1 cellular context compared by ENCODE assay signal in the genomic region with DNA sequence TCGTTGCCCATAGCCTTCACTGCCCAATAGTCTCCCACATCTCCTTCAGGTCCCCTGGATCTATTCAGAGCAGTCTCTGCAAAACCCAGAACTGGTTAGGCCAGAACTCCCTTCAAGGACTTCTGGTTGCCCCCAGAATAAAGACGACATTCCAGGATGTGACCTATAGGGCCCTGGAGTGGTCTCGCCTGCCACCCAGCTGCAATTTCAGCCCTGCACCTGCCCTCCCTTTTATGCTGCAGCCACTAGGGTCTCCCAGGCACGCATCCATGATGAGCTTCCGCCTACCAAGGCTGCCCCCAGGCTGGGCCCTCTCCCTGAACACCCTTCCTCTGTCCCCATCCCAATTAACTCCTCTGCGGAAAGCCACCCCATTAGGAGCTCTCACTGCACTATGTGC.
TF ChIP-seq lines count a peak whose summit lies in the region.

No MANE protein-coding gene starts in this region.

TF ChIP-seq in HepG2, 621 proteins besides CTCF, POLR2A, EP300 and RAD21:
- TF ChIP-seq ZNF235 (CRISPR knock-in tag; IDR thresholded peaks at IDR 0.05; ENCODE audit: borderline replicate concordance), result no peak
- no peak for TF ChIP-seq LCORL (IDR thresholded peaks at IDR 0.05)
- 0 out of 2 replicates have a peak, but pooled peaks have one; percentile 24 for TF ChIP-seq LCORL (CRISPR knock-in tag; IDR thresholded peaks at IDR 0.05)
- TF ChIP-seq SSRP1 (CRISPR knock-in tag; IDR thresholded peaks at IDR 0.05), result no peak
- peak; percentile 75 for TF ChIP-seq STAG1 (CRISPR knock-in tag; IDR thresholded peaks at IDR 0.05)
- no peak for TF ChIP-seq ZNF816 (CRISPR knock-in tag; IDR thresholded peaks at IDR 0.05; ENCODE audit: borderline replicate concordance)
- TF ChIP-seq, protein P1, sequence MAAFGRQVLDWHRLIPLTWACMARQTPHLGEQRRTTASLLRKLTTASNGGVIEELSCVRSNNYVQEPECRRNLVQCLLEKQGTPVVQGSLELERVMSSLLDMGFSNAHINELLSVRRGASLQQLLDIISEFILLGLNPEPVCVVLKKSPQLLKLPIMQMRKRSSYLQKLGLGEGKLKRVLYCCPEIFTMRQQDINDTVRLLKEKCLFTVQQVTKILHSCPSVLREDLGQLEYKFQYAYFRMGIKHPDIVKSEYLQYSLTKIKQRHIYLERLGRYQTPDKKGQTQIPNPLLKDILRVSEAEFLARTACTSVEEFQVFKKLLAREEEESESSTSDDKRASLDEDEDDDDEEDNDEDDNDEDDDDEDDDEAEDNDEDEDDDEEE (CRISPR knock-in tag; IDR thresholded peaks at IDR 0.05), result no peak
- peak; percentile 64 for TF ChIP-seq TEAD3 (CRISPR knock-in tag; optimal IDR thresholded peaks at IDR 0.05; ENCODE audit: borderline replicate concordance)
- TF ChIP-seq, protein P2, sequence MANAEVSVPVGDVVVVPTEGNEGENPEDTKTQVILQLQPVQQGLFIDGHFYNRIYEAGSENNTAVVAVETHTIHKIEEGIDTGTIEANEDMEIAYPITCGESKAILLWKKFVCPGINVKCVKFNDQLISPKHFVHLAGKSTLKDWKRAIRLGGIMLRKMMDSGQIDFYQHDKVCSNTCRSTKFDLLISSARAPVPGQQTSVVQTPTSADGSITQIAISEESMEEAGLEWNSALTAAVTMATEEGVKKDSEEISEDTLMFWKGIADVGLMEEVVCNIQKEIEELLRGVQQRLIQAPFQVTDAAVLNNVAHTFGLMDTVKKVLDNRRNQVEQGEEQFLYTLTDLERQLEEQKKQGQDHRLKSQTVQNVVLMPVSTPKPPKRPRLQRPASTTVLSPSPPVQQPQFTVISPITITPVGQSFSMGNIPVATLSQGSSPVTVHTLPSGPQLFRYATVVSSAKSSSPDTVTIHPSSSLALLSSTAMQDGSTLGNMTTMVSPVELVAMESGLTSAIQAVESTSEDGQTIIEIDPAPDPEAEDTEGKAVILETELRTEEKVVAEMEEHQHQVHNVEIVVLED (CRISPR knock-in tag; IDR thresholded peaks at IDR 0.05; ENCODE audit: borderline replicate concordance), result no peak
- TF ChIP-seq, protein P3, sequence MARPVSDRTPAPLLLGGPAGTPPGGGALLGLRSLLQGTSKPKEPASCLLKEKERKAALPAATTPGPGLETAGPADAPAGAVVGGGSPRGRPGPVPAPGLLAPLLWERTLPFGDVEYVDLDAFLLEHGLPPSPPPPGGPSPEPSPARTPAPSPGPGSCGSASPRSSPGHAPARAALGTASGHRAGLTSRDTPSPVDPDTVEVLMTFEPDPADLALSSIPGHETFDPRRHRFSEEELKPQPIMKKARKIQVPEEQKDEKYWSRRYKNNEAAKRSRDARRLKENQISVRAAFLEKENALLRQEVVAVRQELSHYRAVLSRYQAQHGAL (CRISPR knock-in tag; IDR thresholded peaks at IDR 0.05; ENCODE audit: not compliant biosample characterization), result no peak
- TF ChIP-seq KDM5B (CRISPR knock-in tag; IDR thresholded peaks at IDR 0.05; ENCODE audit: borderline replicate concordance), result peak; percentile 24; the same call in 1 of the 2 replicates
- TF ChIP-seq PHF5A (CRISPR knock-in tag; IDR thresholded peaks at IDR 0.05; ENCODE audit: low read depth, unreplicated experiment), result no peak
- TF ChIP-seq, protein P4, sequence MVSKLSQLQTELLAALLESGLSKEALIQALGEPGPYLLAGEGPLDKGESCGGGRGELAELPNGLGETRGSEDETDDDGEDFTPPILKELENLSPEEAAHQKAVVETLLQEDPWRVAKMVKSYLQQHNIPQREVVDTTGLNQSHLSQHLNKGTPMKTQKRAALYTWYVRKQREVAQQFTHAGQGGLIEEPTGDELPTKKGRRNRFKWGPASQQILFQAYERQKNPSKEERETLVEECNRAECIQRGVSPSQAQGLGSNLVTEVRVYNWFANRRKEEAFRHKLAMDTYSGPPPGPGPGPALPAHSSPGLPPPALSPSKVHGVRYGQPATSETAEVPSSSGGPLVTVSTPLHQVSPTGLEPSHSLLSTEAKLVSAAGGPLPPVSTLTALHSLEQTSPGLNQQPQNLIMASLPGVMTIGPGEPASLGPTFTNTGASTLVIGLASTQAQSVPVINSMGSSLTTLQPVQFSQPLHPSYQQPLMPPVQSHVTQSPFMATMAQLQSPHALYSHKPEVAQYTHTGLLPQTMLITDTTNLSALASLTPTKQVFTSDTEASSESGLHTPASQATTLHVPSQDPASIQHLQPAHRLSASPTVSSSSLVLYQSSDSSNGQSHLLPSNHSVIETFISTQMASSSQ (IDR thresholded peaks at IDR 0.05; ENCODE audit: low read depth), result no peak
- TF ChIP-seq, protein P4 (CRISPR knock-in tag; IDR thresholded peaks at IDR 0.05; ENCODE audit: borderline replicate concordance), result no peak
- no peak for TF ChIP-seq JDP2 (CRISPR knock-in tag; IDR thresholded peaks at IDR 0.05; ENCODE audit: borderline replicate concordance)
- no peak for TF ChIP-seq TBX3 (IDR thresholded peaks at IDR 0.05; ENCODE audit: borderline replicate concordance)
- TF ChIP-seq ARNT (IDR thresholded peaks at IDR 0.05), result no peak
- TF ChIP-seq SALL2 (CRISPR knock-in tag; IDR thresholded peaks at IDR 0.05), result no peak
- no peak for TF ChIP-seq ZNF629 (CRISPR knock-in tag; conservative IDR thresholded peaks at IDR 0.05)
- TF ChIP-seq ZNF552 (CRISPR knock-in tag; IDR thresholded peaks at IDR 0.05; ENCODE audit: borderline replicate concordance), result no peak
- TF ChIP-seq DR1 (CRISPR knock-in tag; IDR thresholded peaks at IDR 0.05), result no peak
- no peak for TF ChIP-seq JARID2 (CRISPR knock-in tag; IDR thresholded peaks at IDR 0.05; ENCODE audit: insufficient replicate concordance)
- TF ChIP-seq SATB2 (CRISPR knock-in tag; IDR thresholded peaks at IDR 0.05), result no peak
- TF ChIP-seq ZNF343 (CRISPR knock-in tag; IDR thresholded peaks at IDR 0.05), result no peak
- no peak for TF ChIP-seq KDM5A (IDR thresholded peaks at IDR 0.05; ENCODE audit: borderline replicate concordance, low read length)
- TF ChIP-seq ZNF720 (CRISPR knock-in tag; IDR thresholded peaks at IDR 0.05), result no peak
- TF ChIP-seq FIP1L1 (IDR thresholded peaks at IDR 0.05; ENCODE audit: borderline replicate concordance, insufficient read depth, low read depth, low read length), result no peak
- no peak for TF ChIP-seq HDAC6 (IDR thresholded peaks at IDR 0.05; ENCODE audit: low read depth, low read length)
- TF ChIP-seq BCL6 (CRISPR knock-in tag; IDR thresholded peaks at IDR 0.05), result no peak
- TF ChIP-seq ZNF33B (CRISPR knock-in tag; IDR thresholded peaks at IDR 0.05), result no peak
- TF ChIP-seq ISL2 (CRISPR knock-in tag; IDR thresholded peaks at IDR 0.05), result no peak
TF ChIP-seq in HepG2: peak in this region for 4.
